In the genomic region with DNA sequence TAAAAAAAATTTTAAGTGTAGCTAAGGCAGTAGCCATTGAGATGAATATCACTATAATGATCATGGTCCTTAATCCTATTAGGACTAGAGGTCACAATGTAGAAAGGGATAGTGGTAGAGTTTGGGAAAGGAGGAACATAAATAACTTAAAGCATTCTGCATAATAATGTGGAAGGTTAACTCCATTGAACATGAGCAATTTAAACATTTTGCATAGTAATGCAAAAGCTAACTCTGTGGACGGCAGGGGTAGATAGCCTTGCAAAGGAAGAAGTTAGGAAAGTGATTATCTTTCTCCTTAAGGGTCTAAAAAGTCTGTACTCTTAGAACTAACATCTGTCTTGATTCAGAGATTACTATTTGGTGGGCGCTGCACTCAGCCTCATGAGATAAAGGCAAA, we compare ENCODE assay signal across 24 cellular contexts. TPM values are rescaled to one million over a fixed set of nuclear protein-coding genes. Genes with fewer than 3 reads are reported as not detected.
A peak's percentile ranks its signal among the peaks of the same experiment; 100 is the strongest.
DNase-seq lines count a peak whose midpoint lies in the region; ATAC-seq, FAIRE-seq and TF ChIP-seq lines count a peak whose summit lies in the region.
"Had no signal": no experiment of that assay in that cellular context is flagged by ENCODE, and none has a peak within 500 bp of the region (broad histone marks: within the 10 kb centered on the region; RNA-seq: fewer than 3 reads in every experiment).

No MANE protein-coding gene starts in this region.

- H3K27me3 Mint-ChIP-seq in GM23338 (ENCODE audit: insufficient read depth, low read depth, poor library complexity): peaks cover 8% of the 10 kb centered on the region
- H3K27me3 Mint-ChIP-seq: CD4-positive, alpha-beta T cell had no signal

- H4K5ac ChIP-seq in H1 (ENCODE audit: insufficient read length, low read depth, low read length): no peak overlapping the region

- no peak overlapping the region; the same call in 1 of the 2 replicates for H3K27ac Mint-ChIP-seq in GM23338
- H3K27ac Mint-ChIP-seq: CD14-positive monocyte; CD4-positive, alpha-beta T cell; CD8-positive, alpha-beta memory T cell had no signal

- intact Hi-C loops in pancreas (cut with DNase I): no loop called here

- H3K4me1 ChIP-seq in GM23338 (ENCODE audit: insufficient read depth) (peaks cover 44% of the 10 kb centered on the region), HUES48 (ENCODE audit: control insufficient read depth, insufficient read depth, low read length) (peaks cover 49% of the 10 kb centered on the region), NT2/D1 (ENCODE audit: insufficient read depth, insufficient read length) (peaks cover 2% of the 10 kb centered on the region), H1 (replicated peaks in 1 of 4; ENCODE audit: control insufficient read depth in 3 of 4, insufficient read depth in 4 of 4, low read length in 3 of 4) (peaks cover 0 to 31% (median 18%) of the 10 kb centered on the region in 4 experiments; a peak in 5 of 7 replicates), pancreas (no peaks in the 10 kb centered on the region)
- H3K4me1 ChIP-seq: BE2C; BLaER1 treated with 17β-estradiol and CSF1 and Interleukin-3, amounts not matched to agents 10 nM and 100 nM had no signal

- H3K9me2 ChIP-seq in GM23338 (ENCODE audit: insufficient read depth): no peaks in the 10 kb centered on the region

- H3K18ac ChIP-seq in H1 (ENCODE audit: extremely low read depth, low read length): peak overlapping the region; percentile 78; the same call in 1 of the 2 replicates

- no peak overlapping the region for H2BK12ac ChIP-seq in H1 (ENCODE audit: low read depth, low read length)

- H3K4ac ChIP-seq in H1 (replicated peaks; ENCODE audit: insufficient read length, low read depth, low read length): no peak overlapping the region

- H3K79me1 ChIP-seq in H1 (ENCODE audit: low read depth, low read length): no peaks in the 10 kb centered on the region

- H3K4me2 ChIP-seq in GM23338 (peak overlapping the region; percentile 16), H1 (ENCODE audit: insufficient read depth in 1 of 2, low read depth in 2 of 2, low read length in 2 of 2) (peak overlapping the region; percentile 45 to 49; a peak in 2 of 4 replicates)
- H3K4me2 ChIP-seq: BLaER1 treated with 17β-estradiol and CSF1 and Interleukin-3, amounts not matched to agents 10 nM and 100 nM had no signal

- ATAC-seq in GM23338: peak; percentile 74
- ATAC-seq in pancreas: no peak
- ATAC-seq: GM12878, HCT116 had no signal

- H2AFZ ChIP-seq in GM23338 (no peak overlapping the region), H1 (ENCODE audit: low read length) (no peak overlapping the region)

- no peak overlapping the region for H2BK20ac ChIP-seq in H1 (ENCODE audit: low read length)

- H3K9me3 Mint-ChIP-seq in GM23338: no peaks in the 10 kb centered on the region; the same call in 2 of the 3 replicates
- H3K9me3 Mint-ChIP-seq: CD4-positive, alpha-beta T cell; CD8-positive, alpha-beta memory T cell had no signal

- TF ChIP-seq CTCF in GM23338 (conservative IDR thresholded peaks at IDR 0.05; ENCODE audit: low read depth in 2 of 2) (no peak), H1 (IDR thresholded peaks at IDR 0.05; ENCODE audit: control extremely low read depth in 1 of 3, insufficient read depth in 1 of 3, low read depth in 1 of 3, low read length in 3 of 3) (no peak), pancreas (IDR thresholded peaks at IDR 0.05) (no peak)

- no peak for TF ChIP-seq POLR2A in H1 (IDR thresholded peaks at IDR 0.05; ENCODE audit: control extremely low read depth in 1 of 2, low read depth in 2 of 2, low read length in 2 of 2)

- peaks cover 14% of the 10 kb centered on the region for H3K27me3 ChIP-seq in GM23338 (ENCODE audit: insufficient read depth)
- no peaks in the 10 kb centered on the region for H3K27me3 ChIP-seq in HUES48 (ENCODE audit: control insufficient read depth, insufficient read depth, low read length)
- no peaks in the 10 kb centered on the region for H3K27me3 ChIP-seq in NT2/D1 (ENCODE audit: insufficient read depth, insufficient read length)
- H3K27me3 ChIP-seq in H1 (replicated peaks in 1 of 4; ENCODE audit: control insufficient read depth in 3 of 4, extremely low read depth in 1 of 4, insufficient read depth in 3 of 4, low read length in 3 of 4): no peaks in the 10 kb centered on the region; a peak in 1 of 7 replicates
- no peaks in the 10 kb centered on the region for H3K27me3 ChIP-seq in pancreas
- no peaks in the 10 kb centered on the region; the same call in 1 of the 2 replicates for H3K27me3 ChIP-seq in H7 (ENCODE audit: control insufficient read depth, insufficient read depth, low read length)
- H3K27me3 ChIP-seq: BE2C; BLaER1 treated with 17β-estradiol and CSF1 and Interleukin-3, amounts not matched to agents 10 nM and 100 nM had no signal

- H3K36me3 ChIP-seq in GM23338 (ENCODE audit: insufficient read depth) (no peaks in the 10 kb centered on the region), HUES48 (ENCODE audit: control insufficient read depth, insufficient read depth, low read length) (no peaks in the 10 kb centered on the region), NT2/D1 (ENCODE audit: insufficient read depth, insufficient read length, low read length) (no peaks in the 10 kb centered on the region), H1 (ENCODE audit: control insufficient read depth in 2 of 4, insufficient read depth in 4 of 4, low read length in 3 of 4) (no peaks in the 10 kb centered on the region), pancreas (no peaks in the 10 kb centered on the region), H7 (replicated peaks; ENCODE audit: control insufficient read depth, insufficient read depth, low read length) (no peaks in the 10 kb centered on the region)
- H3K36me3 ChIP-seq: BE2C; BLaER1 treated with 17β-estradiol and CSF1 and Interleukin-3, amounts not matched to agents 10 nM and 100 nM had no signal

- no peaks in the 10 kb centered on the region for H3K9me3 ChIP-seq in HUES48 (ENCODE audit: control insufficient read depth, insufficient read depth, low read length)
- H3K9me3 ChIP-seq in NT2/D1 (ENCODE audit: insufficient read depth, low read length): no peaks in the 10 kb centered on the region; the same call in 1 of the 2 replicates
- no peaks in the 10 kb centered on the region for H3K9me3 ChIP-seq in H1 (ENCODE audit: insufficient read depth in 2 of 2, low read depth in 1 of 2, low read length in 1 of 2)
- H3K9me3 ChIP-seq in pancreas: no peaks in the 10 kb centered on the region
- H3K9me3 ChIP-seq: BE2C had no signal

- no peak overlapping the region for H2AK5ac ChIP-seq in H1 (ENCODE audit: low read depth, low read length)

- peak overlapping the region; percentile 20; the same call in 1 of the 3 replicates for H3K4me3 Mint-ChIP-seq in GM23338
- H3K4me3 Mint-ChIP-seq: CD14-positive monocyte; CD4-positive, alpha-beta T cell; CD8-positive, alpha-beta memory T cell had no signal

- 0 out of 3 replicates have a peak, but pooled peaks of 1 of the 2 experiments have one; percentile 43 for TF ChIP-seq EP300 in H1 (IDR thresholded peaks at IDR 0.05; ENCODE audit: borderline replicate concordance in 1 of 2, low read depth in 2 of 2, low read length in 2 of 2)

- no peaks in the 10 kb centered on the region for H3F3A ChIP-seq in GM23338 (replicated peaks; ENCODE audit: low read depth)

- POLR2A ChIA-PET in H1 (lab: Charles Lee; ENCODE audit: partially characterized antibody): interaction anchor here (1.0 kb wide), 1 partner anchor 13 kb away, joined by 5 read pairs; no protein-coding TSS in a partner anchor

- no peak overlapping the region for H2BK15ac ChIP-seq in H1 (ENCODE audit: low read length)

- H3K23ac ChIP-seq in H1 (ENCODE audit: insufficient read length): no peak overlapping the region

- no peak overlapping the region for H4K91ac ChIP-seq in H1 (replicated peaks; ENCODE audit: insufficient read length, low read length)

- no peak overlapping the region for H4K8ac ChIP-seq in H1 (ENCODE audit: extremely low read depth, insufficient read depth, low read length)

- H2BK5ac ChIP-seq in H1 (ENCODE audit: low read depth, low read length): no peak overlapping the region

- H3K9ac ChIP-seq in HUES48 (ENCODE audit: low read depth, low read length): no peak overlapping the region
- no peak overlapping the region for H3K9ac ChIP-seq in NT2/D1 (ENCODE audit: insufficient read length, low read depth)
- no peak overlapping the region for H3K9ac ChIP-seq in H1 (replicated peaks in 1 of 4; ENCODE audit: extremely low read depth in 1 of 4, low read depth in 3 of 4, low read length in 3 of 4)
- H3K9ac ChIP-seq: BLaER1 treated with 17β-estradiol and CSF1 and Interleukin-3, amounts not matched to agents 10 nM and 100 nM had no signal

- FAIRE-seq in H1 (lab: Jason Lieb, UNC): no peak
- FAIRE-seq in pancreas (lab: Jason Lieb, UNC): no peak
- FAIRE-seq: A204.1, D721Med, GM12878, GM18507 had no signal

- H3K4me1 Mint-ChIP-seq in GM23338: peaks cover 54% of the 10 kb centered on the region
- H3K4me1 Mint-ChIP-seq: CD14-positive monocyte had no signal

- no peak overlapping the region for H2BK120ac ChIP-seq in H1 (replicated peaks; ENCODE audit: low read depth, low read length)

- H3K79me2 ChIP-seq in GM23338 (replicated peaks; ENCODE audit: insufficient read depth) (no peaks in the 10 kb centered on the region), H1 (ENCODE audit: control insufficient read depth in 1 of 2, insufficient read depth in 2 of 2, low read length in 2 of 2) (no peaks in the 10 kb centered on the region)

- H3K4me3 ChIP-seq in GM23338: peak overlapping the region; percentile 0; the same call in 1 of the 2 replicates
- no peak overlapping the region; the same call in 1 of the 2 replicates for H3K4me3 ChIP-seq in HUES48 (ENCODE audit: low read depth, low read length)
- H3K4me3 ChIP-seq in NT2/D1 (ENCODE audit: insufficient read length, low read depth): no peak overlapping the region
- peak overlapping the region in 1 of 4 experiments; percentile 28; a peak in 1 of 8 replicates for H3K4me3 ChIP-seq in H1 (ENCODE audit: extremely low read depth in 1 of 4, insufficient read depth in 2 of 4, low read depth in 3 of 4, low read length in 4 of 4)
- H3K4me3 ChIP-seq in pancreas: no peak overlapping the region
- H3K4me3 ChIP-seq in H7 (ENCODE audit: insufficient read depth, low read depth, low read length): no peak overlapping the region
- H3K4me3 ChIP-seq: BLaER1 treated with 17β-estradiol and CSF1 and Interleukin-3, amounts not matched to agents 10 nM and 100 nM; GM12878 had no signal

- H3K23me2 ChIP-seq in H1 (ENCODE audit: low read depth, low read length): no peaks in the 10 kb centered on the region

- no peak overlapping the region for H3K56ac ChIP-seq in H1 (replicated peaks; ENCODE audit: insufficient read length, low read depth, low read length)

- no peaks in the 10 kb centered on the region for H4K20me1 ChIP-seq in GM23338 (replicated peaks; ENCODE audit: insufficient read depth)
- no peaks in the 10 kb centered on the region for H4K20me1 ChIP-seq in H1 (replicated peaks in 1 of 2; ENCODE audit: control insufficient read depth in 1 of 2, insufficient read depth in 2 of 2, low read length in 2 of 2)
- H4K20me1 ChIP-seq: BLaER1 treated with 17β-estradiol and CSF1 and Interleukin-3, amounts not matched to agents 10 nM and 100 nM had no signal

- CTCF ChIA-PET in H1 (lab: Charles Lee; ENCODE audit: partially characterized antibody): interaction anchor here (0.7 to 2.2 kb wide), 4 partner anchors 54 to 199 kb away, joined by 3 to 8 read pairs (median 4); no protein-coding TSS in a partner anchor

- H3K27ac ChIP-seq in GM23338 (ENCODE audit: low read depth) (peak overlapping the region; percentile 70), HUES48 (ENCODE audit: low read depth, low read length) (peak overlapping the region; percentile 87), H1 (ENCODE audit: low read depth, low read length) (no peak overlapping the region), pancreas (no peak overlapping the region)
- H3K27ac ChIP-seq: 22Rv1; BLaER1 treated with 17β-estradiol and CSF1 and Interleukin-3, amounts not matched to agents 10 nM and 100 nM had no signal

- DNase-seq in GM23338 (ENCODE audit: low spot score): peak; percentile 77
- peak; percentile 89 for DNase-seq in NT2/D1 (ENCODE audit: low read depth, low spot score)
- no peak for DNase-seq in H1 (ENCODE audit: low read depth in 1 of 2, low spot score in 2 of 2)
- no peak for DNase-seq in MV-4-11 (lab: John Stamatoyannopoulos, UW)
- DNase-seq in pancreas: no peak
- DNase-seq in H7: no peak
- no peak for DNase-seq in NCI-H526 treated with DMSO at 0.1 percent for 48 hours (lab: John Stamatoyannopoulos, UW)
- DNase-seq: AML-193; BE2C; CD4-positive, alpha-beta T cell; CD8-positive, alpha-beta memory T cell; DMS 273 treated with DMSO at 0.1 percent for 48 hours; DMS79; EL; GDM1 had no signal

- no peak overlapping the region for H3K14ac ChIP-seq in H1 (ENCODE audit: insufficient read length)

- no peak for TF ChIP-seq RAD21 in H1 (IDR thresholded peaks at IDR 0.05 in 1 of 2, conservative IDR thresholded peaks at IDR 0.05 in 1 of 2; ENCODE audit: low read depth in 2 of 2, low read length in 2 of 2)

- WGBS in H1 (ENCODE audit: extremely low coverage in 1 of 2, insufficient coverage in 1 of 2, insufficient read length in 1 of 2, insufficient replicate concordance in 2 of 2, low coverage in 1 of 2, low lambda C conversion rate in 2 of 2, missing lambda C conversion rate in 1 of 2), 2 experiments: 11% methylated on average over 2 of the region's 2 CpGs; no CpG with 5 or more reads in 1 of the 2 experiments
- WGBS in pancreas, 2 donors: 87 to 93% methylated on average over 2 of the region's 2 CpGs

- no peaks in the 10 kb centered on the region; the same call in 2 of the 3 replicates for H3K36me3 Mint-ChIP-seq in GM23338 (ENCODE audit: low read depth)
- H3K36me3 Mint-ChIP-seq: CD14-positive monocyte had no signal

RNA-seq across cellular contexts. Expression of gene DENND1B, which starts 39.0 kb away (rescaled TPM):
- total RNA-seq in GM23338 (2014; rRNA removed; shearing (Covaris generic)): 5.2 and 6.1 TPM in 2 replicates
- polyA plus RNA-seq in GM23338 (2016; fragmentation: Nextera tagmentation; extraction: Ambion mirVana) (3.0 and 4.3 TPM in 2 replicates), H1 (2011; rRNA removed) (0.74 and 1.0 TPM in 2 replicates), pancreas (1 to 10 TPM; 3.1 to 3.9 TPM)
- 2.5 and 3.3 TPM in 2 replicates for total RNA-seq in H1 (2021; fragmentation: NEBNext Ultra II Directional; extraction: Animal tissue kit (Norgen Biotek cat#: 25700))
- 0.71 TPM for polyA plus RNA-seq in H1 (2011; cell fraction: cytosol; rRNA removed)
- 1.9 TPM for polyA plus RNA-seq in H1 (2011; cell fraction: nucleus; rRNA removed)
- polyA plus RNA-seq in H1 (2012, experiment 1 of 2): 0.76 to 2.5 TPM (median 0.87 TPM) in 4 replicates
- polyA plus RNA-seq in H1 (2012, experiment 2 of 2): 0.03 TPM
- polyA plus RNA-seq in H1 (2013, experiment 1 of 2): 1.3 TPM
- 1.3 TPM for polyA plus RNA-seq in H1 (2013, experiment 2 of 2)
- polyA minus RNA-seq in H1 (2011; rRNA and poly(A)+ RNA removed): 8.5 and 14.7 TPM in 2 replicates
- polyA minus RNA-seq in H1 (2011; cell fraction: cytosol; rRNA and poly(A)+ RNA removed): 2.1 TPM
- 23.6 TPM for polyA minus RNA-seq in H1 (2011; cell fraction: nucleus; rRNA and poly(A)+ RNA removed)
- 10 to 100 TPM in 5 of 6 donors, 1 to 10 TPM in 1; 8.3 to 16.8 (median 11.6) TPM for total RNA-seq in pancreas
- total RNA-seq in H7 (2014; rRNA removed; shearing (Covaris generic)): 2.9 and 3.1 TPM in 2 replicates

Comparison
In these comparisons a context has a peak if more than half of its experiments do, and no peak if none do; other contexts are left out.
1. DNase-seq: peak in GM23338 (single experiment) and NT2/D1 (single experiment); none in H1 (0 of 2), MV-4-11 (single experiment), pancreas (0 of 6), H7 (single experiment) and NCI-H526 treated with DMSO at 0.1 percent for 48 hours (single experiment).
2. H3K27ac ChIP-seq: peak in GM23338 (single experiment) and HUES48 (single experiment); none in H1 (single experiment) and pancreas (0 of 4).